8 cellular contexts compared by ENCODE assay signal in the genomic region with DNA sequence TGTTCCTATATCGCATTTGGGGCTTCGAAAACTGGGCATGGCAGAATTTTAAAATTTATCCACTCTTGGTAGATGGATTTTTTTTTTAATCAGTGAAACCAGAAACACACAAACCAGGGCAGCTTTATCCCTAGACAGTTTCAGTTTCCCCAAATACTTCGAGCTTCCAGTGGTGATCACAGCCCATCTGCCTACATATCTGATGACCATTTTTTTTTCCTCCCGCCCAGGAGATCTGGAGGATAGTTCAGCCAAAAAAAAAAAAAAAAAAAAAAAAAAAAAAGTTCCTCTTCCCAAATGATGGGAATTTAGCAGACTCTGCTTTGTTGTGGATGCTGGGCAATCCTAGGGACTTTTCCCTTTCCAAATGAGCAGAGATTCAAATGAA. TPM values are rescaled to one million over a fixed set of nuclear protein-coding genes. Genes with fewer than 3 reads are reported as not detected.
A peak's percentile ranks its signal among the peaks of the same experiment; 100 is the strongest.
DNase-seq lines count a peak whose midpoint lies in the region; ATAC-seq and TF ChIP-seq lines count a peak whose summit lies in the region.
"Had no signal": no experiment of that assay in that cellular context is flagged by ENCODE, and none has a peak within 500 bp of the region (broad histone marks: within the 10 kb centered on the region; RNA-seq: fewer than 3 reads in every experiment).

No MANE protein-coding gene starts in this region.

- no peak overlapping the region for H3K14ac ChIP-seq in IMR-90 (replicated peaks; ENCODE audit: low read depth, low read length)

- H3K27ac Mint-ChIP-seq in stimulated activated effector memory CD8-positive, alpha-beta T cell treated with anti-CD3 and anti-CD28 coated beads, Interleukin-12 subunit alpha, Interleukin-12 subunit beta, amount 100 ng/mL, for 72 hours = no peak overlapping the region

- H3K4me3 ChIP-seq in IMR-90 (ENCODE audit: insufficient read depth, low read depth, low read length) (peak overlapping the region; percentile 89; the same call in 1 of the 2 replicates), ascending aorta (peak overlapping the region; percentile 76 to 93), suprapubic skin (peak overlapping the region; percentile 94)

- no CpG with 5 or more reads among the region's 4 CpGs for WGBS in IMR-90 (ENCODE audit: extremely low coverage in 2 of 2, insufficient read length in 1 of 2), 2 experiments
- 23% methylated on average over 4 of the region's 4 CpGs for WGBS in suprapubic skin

- H3K4me3 Mint-ChIP-seq in stimulated activated effector memory CD8-positive, alpha-beta T cell treated with anti-CD3 and anti-CD28 coated beads, Interleukin-12 subunit alpha, Interleukin-12 subunit beta, amount 100 ng/mL, for 72 hours = no peak overlapping the region

- H3K27ac ChIP-seq in IMR-90 (ENCODE audit: insufficient read depth, low read length) = no peak overlapping the region
- peak overlapping the region; percentile 96 to 98 for H3K27ac ChIP-seq in ascending aorta
- H3K27ac ChIP-seq in suprapubic skin = peak overlapping the region; percentile 91

- H2AK9ac ChIP-seq in IMR-90 (replicated peaks; ENCODE audit: low read depth, low read length, poor library complexity) = no peak overlapping the region

- TF ChIP-seq RAD21 in IMR-90 (IDR thresholded peaks at IDR 0.05; ENCODE audit: low read length) = no peak

- TF ChIP-seq EP300 in suprapubic skin (IDR thresholded peaks at IDR 0.05) = no peak

- H4K91ac ChIP-seq in IMR-90 (ENCODE audit: insufficient read depth, low read depth, low read length) = no peak overlapping the region

- H3K9me3 ChIP-seq in IMR-90 (ENCODE audit: control insufficient read depth, insufficient read depth, low read length) = no peaks in the 10 kb centered on the region
- H3K9me3 ChIP-seq in ascending aorta = no peaks in the 10 kb centered on the region
- no peaks in the 10 kb centered on the region for H3K9me3 ChIP-seq in suprapubic skin

- POLR2A ChIA-PET in IMR-90 (lab: Charles Lee; ENCODE audit: unreplicated experiment) = interaction anchor here (0.9 kb wide), 1 partner anchor 20 kb away, joined by 3 read pairs; no protein-coding TSS in a partner anchor

- no peak for TF ChIP-seq CTCF in IMR-90 (conservative IDR thresholded peaks at IDR 0.05; ENCODE audit: low read depth, low read length)
- TF ChIP-seq CTCF in ascending aorta (IDR thresholded peaks at IDR 0.05) = no peak
- no peak for TF ChIP-seq CTCF in suprapubic skin (IDR thresholded peaks at IDR 0.05)

- no peak overlapping the region for H3K18ac ChIP-seq in IMR-90 (ENCODE audit: low read depth, low read length)

- H3K36me3 ChIP-seq in IMR-90 (ENCODE audit: control insufficient read depth, insufficient read depth, low read length) = no peaks in the 10 kb centered on the region
- H3K36me3 ChIP-seq in ascending aorta = no peaks in the 10 kb centered on the region
- H3K36me3 ChIP-seq in suprapubic skin = no peaks in the 10 kb centered on the region

- TF ChIP-seq POLR2A in IMR-90 (IDR thresholded peaks at IDR 0.05; ENCODE audit: low read depth, low read length) (no peak), suprapubic skin (IDR thresholded peaks at IDR 0.05) (no peak)

- H3K4me1 ChIP-seq in IMR-90 (ENCODE audit: control insufficient read depth, insufficient read depth, low read length) (no peaks in the 10 kb centered on the region), ascending aorta (peaks cover 0 to 8% of the 10 kb centered on the region in 2 donors), suprapubic skin (peaks cover 21% of the 10 kb centered on the region)

- intact Hi-C loops in IMR-90 (cut with micrococcal nuclease) (loop anchor here (5.0 kb wide), 5 partner anchors 65 to 235 kb away; a partner anchor contains a TSS), ascending aorta (cut with DNase I) (loop anchor here (2.0 to 10.0 kb wide), 6 partner anchors 105 to 1338 kb away; a partner anchor contains a TSS)

- DNase-seq in IMR-90 = no peak
- no peak for DNase-seq in ascending aorta (ENCODE audit: low spot score in 2 of 2)
- DNase-seq in inferior parietal cortex (ENCODE audit: extremely low spot score) = peak; percentile 29
- DNase-seq in suprapubic skin (ENCODE audit: low spot score in 2 of 2) = no peak
- no peak for DNase-seq in stimulated activated effector memory CD8-positive, alpha-beta T cell treated with anti-CD3 and anti-CD28 coated beads, Interleukin-12 subunit alpha, Interleukin-12 subunit beta, amount 100 ng/mL, for 72 hours (ENCODE audit: low spot score in 2 of 2)
- DNase-seq in D341Med (ENCODE audit: low spot score) = no peak
- DNase-seq in HuH-7 (ENCODE audit: low spot score) = no peak
- DNase-seq: SIG-M5 had no signal

- H3K23ac ChIP-seq in IMR-90 (ENCODE audit: low read depth, low read length) = 0 out of 2 replicates have a peak overlapping the region, but pooled peaks have one; percentile 36

- no peak overlapping the region for H4K5ac ChIP-seq in IMR-90 (ENCODE audit: low read depth, low read length)

- in situ Hi-C loops in IMR-90 (cut with MboI; ENCODE audit: low sequenced_read_pairs) = no loop called here

- no peak overlapping the region for H3K9ac ChIP-seq in IMR-90 (ENCODE audit: low read depth, low read length)

- H3K4me2 ChIP-seq in IMR-90 (ENCODE audit: low read depth, low read length) = peak overlapping the region; percentile 79

- H2BK20ac ChIP-seq in IMR-90 (ENCODE audit: low read depth, low read length) = no peak overlapping the region

- peaks cover 0 to 5% of the 10 kb centered on the region in 2 experiments; a peak in 1 of 4 replicates for H3K79me1 ChIP-seq in IMR-90 (ENCODE audit: low read depth in 1 of 2, low read length in 2 of 2)

- H3K27me3 ChIP-seq in IMR-90 (ENCODE audit: control insufficient read depth, insufficient read depth, low read length) = peaks cover 2% of the 10 kb centered on the region; the same call in 1 of the 2 replicates
- no peaks in the 10 kb centered on the region for H3K27me3 ChIP-seq in ascending aorta
- H3K27me3 ChIP-seq in suprapubic skin = no peaks in the 10 kb centered on the region

- no peak overlapping the region for H2BK5ac ChIP-seq in IMR-90 (ENCODE audit: low read depth, low read length, poor library complexity, severe bottlenecking)

- no peaks in the 10 kb centered on the region for H3K9me3 Mint-ChIP-seq in stimulated activated effector memory CD8-positive, alpha-beta T cell treated with anti-CD3 and anti-CD28 coated beads, Interleukin-12 subunit alpha, Interleukin-12 subunit beta, amount 100 ng/mL, for 72 hours

- no peak overlapping the region for H2BK15ac ChIP-seq in IMR-90 (ENCODE audit: low read depth, low read length)

- H3K9me1 ChIP-seq in IMR-90 (ENCODE audit: insufficient read depth, low read length) = no peaks in the 10 kb centered on the region; the same call in 1 of the 2 replicates

- no peak for ATAC-seq in IMR-90 (ENCODE audit: low read depth)
- no peak for ATAC-seq in stimulated activated effector memory CD8-positive, alpha-beta T cell treated with anti-CD3 and anti-CD28 coated beads, Interleukin-12 subunit alpha, Interleukin-12 subunit beta, amount 100 ng/mL, for 72 hours

- H3K4ac ChIP-seq in IMR-90 (ENCODE audit: low read depth, low read length) = no peak overlapping the region

- dilution Hi-C loops in IMR-90 (cut with HindIII; ENCODE audit: low sequenced_read_pairs, unreplicated experiment) = no loop called here

- H4K8ac ChIP-seq in IMR-90 (ENCODE audit: low read depth in 2 of 2, low read length in 2 of 2) = no peak overlapping the region; a peak in 1 of 4 replicates

- peak overlapping the region; percentile 97 for H2AFZ ChIP-seq in IMR-90 (replicated peaks; ENCODE audit: low read length, poor library complexity)

- no TSS peak for BruUV-seq in IMR-90 (replicated peaks; lab: Mats Ljungman, UMichigan)

- no peaks in the 10 kb centered on the region for H3K4me1 Mint-ChIP-seq in stimulated activated effector memory CD8-positive, alpha-beta T cell treated with anti-CD3 and anti-CD28 coated beads, Interleukin-12 subunit alpha, Interleukin-12 subunit beta, amount 100 ng/mL, for 72 hours

- no peaks in the 10 kb centered on the region for H4K20me1 ChIP-seq in IMR-90 (ENCODE audit: insufficient read depth, low read length)

- H3K56ac ChIP-seq in IMR-90 (ENCODE audit: extremely low read depth, insufficient read depth, low read length) = no peak overlapping the region

- H3K36me3 Mint-ChIP-seq in stimulated activated effector memory CD8-positive, alpha-beta T cell treated with anti-CD3 and anti-CD28 coated beads, Interleukin-12 subunit alpha, Interleukin-12 subunit beta, amount 100 ng/mL, for 72 hours = no peaks in the 10 kb centered on the region

- no peak overlapping the region for H2AK5ac ChIP-seq in IMR-90 (ENCODE audit: low read depth, low read length)

- H2BK120ac ChIP-seq in IMR-90 (ENCODE audit: low read depth, low read length) = no peak overlapping the region

- CTCF ChIA-PET in IMR-90 (lab: Yijun Ruan, JAX) = interaction anchor here (0.6 to 0.7 kb wide), 2 partner anchors 12 to 1832 kb away, joined by 3 read pairs; no protein-coding TSS in a partner anchor

TF ChIP-seq in IMR-90, 13 proteins besides CTCF, POLR2A, EP300 and RAD21:
- no peak for TF ChIP-seq NFE2L2 (IDR thresholded peaks at IDR 0.05; ENCODE audit: low read depth, low read length)
- TF ChIP-seq SMC3 (IDR thresholded peaks at IDR 0.05; ENCODE audit: low read depth, low read length) = no peak
- no peak for TF ChIP-seq RFX5 (IDR thresholded peaks at IDR 0.05; ENCODE audit: low read depth, low read length)
- TF ChIP-seq RCOR1 (IDR thresholded peaks at IDR 0.05; ENCODE audit: insufficient replicate concordance, low read length) = no peak
- no peak for TF ChIP-seq FOS (IDR thresholded peaks at IDR 0.05; ENCODE audit: low read depth, low read length)
- no peak for TF ChIP-seq CEBPB (IDR thresholded peaks at IDR 0.05; ENCODE audit: low read depth, low read length)
- no peak for TF ChIP-seq MXI1 (IDR thresholded peaks at IDR 0.05; ENCODE audit: borderline replicate concordance, low read depth, low read length)
- TF ChIP-seq, protein P1, sequence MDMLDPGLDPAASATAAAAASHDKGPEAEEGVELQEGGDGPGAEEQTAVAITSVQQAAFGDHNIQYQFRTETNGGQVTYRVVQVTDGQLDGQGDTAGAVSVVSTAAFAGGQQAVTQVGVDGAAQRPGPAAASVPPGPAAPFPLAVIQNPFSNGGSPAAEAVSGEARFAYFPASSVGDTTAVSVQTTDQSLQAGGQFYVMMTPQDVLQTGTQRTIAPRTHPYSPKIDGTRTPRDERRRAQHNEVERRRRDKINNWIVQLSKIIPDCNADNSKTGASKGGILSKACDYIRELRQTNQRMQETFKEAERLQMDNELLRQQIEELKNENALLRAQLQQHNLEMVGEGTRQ (IDR thresholded peaks at IDR 0.05; ENCODE audit: low read depth, low read length) = no peak
- TF ChIP-seq MAFK (IDR thresholded peaks at IDR 0.05; ENCODE audit: low read depth, low read length) = no peak
- no peak for TF ChIP-seq CHD1 (IDR thresholded peaks at IDR 0.05; ENCODE audit: low read depth, low read length)
- TF ChIP-seq MAZ (IDR thresholded peaks at IDR 0.05; ENCODE audit: borderline replicate concordance, low read depth, low read length) = no peak

RNA-seq across cellular contexts. Expression of a gene that starts 1.0 kb away (rescaled TPM):
- total RNA-seq in IMR-90 (2012; rRNA removed) (15.2 and 16.9 TPM in 2 replicates), ascending aorta (25.5 TPM), suprapubic skin (1 to 10 TPM; 5.7 to 9.8 (median 8.9) TPM)
- polyA plus RNA-seq in IMR-90 (2012; rRNA removed) = 10.4 and 11.7 TPM in 2 replicates
- 5.9 and 6.3 TPM in 2 replicates for polyA plus RNA-seq in IMR-90 (2012; cell fraction: cytosol; rRNA removed)
- 5.8 and 7.3 TPM in 2 replicates for polyA plus RNA-seq in IMR-90 (2012; cell fraction: nucleus; rRNA removed; ENCODE audit: low replicate concordance)
